In genomic region chr6:30814137-30815084, GRCh38 we compare ENCODE assay signal across 8 cellular contexts.
A peak's percentile ranks its signal among the peaks of the same experiment; 100 is the strongest.
DNase-seq lines count a peak whose midpoint lies in the region; ATAC-seq lines count a peak whose summit lies in the region.

No MANE protein-coding gene starts in this region.

- no peaks in the 10 kb centered on the region for H3K36me3 Mint-ChIP-seq in effector memory CD8-positive, alpha-beta T cell (ENCODE audit: insufficient read depth)
- peaks cover 0 to 3% (median 0%) of the 10 kb centered on the region in 3 donors for H3K36me3 Mint-ChIP-seq in immature natural killer cell

- peak overlapping the region; percentile 1 for H3K4me3 Mint-ChIP-seq in effector memory CD8-positive, alpha-beta T cell
- no peak overlapping the region for H3K4me3 Mint-ChIP-seq in immature natural killer cell

- H3K4me1 Mint-ChIP-seq in effector memory CD8-positive, alpha-beta T cell (ENCODE audit: low read depth in 2 of 2): peaks cover 15 to 32% of the 10 kb centered on the region in 2 donors
- peaks cover 10 to 22% of the 10 kb centered on the region in 2 donors for H3K4me1 Mint-ChIP-seq in immature natural killer cell

- no peak overlapping the region for H3K4me3 ChIP-seq in skin epidermis

- DNase-seq in HS-5 (ENCODE audit: low read depth) (peak; percentile 65), NCI-H82 treated with DMSO at 0.1 percent for 48 hours (lab: John Stamatoyannopoulos, UW; ENCODE audit: unreplicated experiment) (no peak), immature natural killer cell (no peak), DMS153 treated with DMSO at 0.1 percent for 48 hours (lab: John Stamatoyannopoulos, UW; ENCODE audit: unreplicated experiment) (no peak)
- peak; percentile 35 for DNase-seq in activated CD4-positive, CD25-positive, alpha-beta regulatory T cell treated with anti-CD3 and anti-CD28 coated beads, Interleukin-2, amount 50 U/mL, for 16 hours (ENCODE audit: low read depth, low spot score)
- DNase-seq in effector memory CD8-positive, alpha-beta T cell: no peak

- peak overlapping the region in 15 of 21 experiments; percentile 5 to 82 (median 58) for H3K27ac ChIP-seq in skin epidermis

- H3K27ac Mint-ChIP-seq in effector memory CD8-positive, alpha-beta T cell: peak overlapping the region in 1 of 2 donors; percentile 24
- H3K27ac Mint-ChIP-seq in immature natural killer cell: peak overlapping the region in 1 of 6 donors; percentile 53

- H3K9me3 Mint-ChIP-seq in effector memory CD8-positive, alpha-beta T cell: no peaks in the 10 kb centered on the region
- no peaks in the 10 kb centered on the region for H3K9me3 Mint-ChIP-seq in immature natural killer cell

- ATAC-seq in effector memory CD8-positive, alpha-beta T cell (replicated peaks): peak; percentile 70
- no peak for ATAC-seq in HG02623 (IDR thresholded peaks at IDR 0.05; ENCODE audit: unreplicated experiment)

- H3K27me3 Mint-ChIP-seq in effector memory CD8-positive, alpha-beta T cell: no peaks in the 10 kb centered on the region
- H3K27me3 Mint-ChIP-seq in immature natural killer cell (ENCODE audit: low read depth in 3 of 3): peaks cover 0 to 1% (median 1%) of the 10 kb centered on the region in 3 donors

Comparison
In these comparisons a context has a peak if more than half of its experiments do, and no peak if none do; other contexts are left out.
1. DNase-seq: peak in HS-5 (single experiment) and activated CD4-positive, CD25-positive, alpha-beta regulatory T cell treated with anti-CD3 and anti-CD28 coated beads, Interleukin-2, amount 50 U/mL, for 16 hours (single experiment); none in effector memory CD8-positive, alpha-beta T cell (0 of 3), NCI-H82 treated with DMSO at 0.1 percent for 48 hours (single experiment), immature natural killer cell (0 of 3) and DMS153 treated with DMSO at 0.1 percent for 48 hours (single experiment).
2. H3K4me3 Mint-ChIP-seq: peak in effector memory CD8-positive, alpha-beta T cell (2 of 2); none in immature natural killer cell (0 of 5).